Comparison of ENCODE assay signal across 8 cellular contexts in genomic region chr2:109614715-109615636, GRCh38. TPM values are rescaled to one million over a fixed set of nuclear protein-coding genes. Genes with fewer than 3 reads are reported as not detected.
DNase-seq lines count a peak whose midpoint lies in the region; ATAC-seq, FAIRE-seq and TF ChIP-seq lines count a peak whose summit lies in the region.

No MANE protein-coding gene starts in this region.

- H4K8ac ChIP-seq in H1 (ENCODE audit: extremely low read depth, insufficient read depth, low read length), result peak overlapping the region; percentile 89

- no peak for TF ChIP-seq EP300 in H1 (IDR thresholded peaks at IDR 0.05; ENCODE audit: borderline replicate concordance in 1 of 2, low read depth in 2 of 2, low read length in 2 of 2)

- no peak overlapping the region for H3K14ac ChIP-seq in H1 (ENCODE audit: insufficient read length)

- H2AK5ac ChIP-seq in H1 (ENCODE audit: low read depth, low read length), result peak overlapping the region; percentile 71; the same call in 1 of the 2 replicates

- in situ Hi-C loops in G401 (cut with HindIII; ENCODE audit: low sequenced_read_pairs), result no loop called here

- peak overlapping the region; percentile 59 for H3K56ac ChIP-seq in H1 (replicated peaks; ENCODE audit: insufficient read length, low read depth, low read length)

- no peak overlapping the region; the same call in 1 of the 2 replicates for H2AFZ ChIP-seq in H1 (ENCODE audit: low read length)

- peak overlapping the region; percentile 41 for H2BK120ac ChIP-seq in H1 (replicated peaks; ENCODE audit: low read depth, low read length)

- H3K79me1 ChIP-seq in H1 (ENCODE audit: low read depth, low read length), result peaks cover 2% of the 10 kb centered on the region; the same call in 1 of the 2 replicates

- no peak for TF ChIP-seq RAD21 in H1 (IDR thresholded peaks at IDR 0.05 in 1 of 2, conservative IDR thresholded peaks at IDR 0.05 in 1 of 2; ENCODE audit: low read depth in 2 of 2, low read length in 2 of 2)

- peaks cover 5 to 51% of the 10 kb centered on the region in 2 experiments for H3K79me2 ChIP-seq in H1 (ENCODE audit: control insufficient read depth in 1 of 2, insufficient read depth in 2 of 2, low read length in 2 of 2)

- H3K36me3 ChIP-seq in BLaER1 treated with 17β-estradiol and CSF1 and Interleukin-3, amounts not matched to agents 10 nM and 100 nM, result no peaks in the 10 kb centered on the region
- H3K36me3 ChIP-seq in H1 (ENCODE audit: control insufficient read depth in 2 of 4, insufficient read depth in 4 of 4, low read length in 3 of 4) (no peaks in the 10 kb centered on the region), muscle layer of colon (ENCODE audit: insufficient read depth, low read length) (no peaks in the 10 kb centered on the region)

- 0 out of 3 replicates have a peak, but pooled peaks of 1 of the 2 experiments have one; percentile 8 for TF ChIP-seq POLR2A in H1 (IDR thresholded peaks at IDR 0.05; ENCODE audit: control extremely low read depth in 1 of 2, low read depth in 2 of 2, low read length in 2 of 2)

- peaks cover 12% of the 10 kb centered on the region for H3K23me2 ChIP-seq in H1 (ENCODE audit: low read depth, low read length)

- no peak overlapping the region for H3K23ac ChIP-seq in H1 (ENCODE audit: insufficient read length)

- POLR2A ChIA-PET in H1 (lab: Charles Lee; ENCODE audit: partially characterized antibody), result interaction anchor here (0.6 to 4.2 kb wide), 16 partner anchors 8 to 1488 kb away, joined by 3 to 33 read pairs (median 4); no protein-coding TSS in a partner anchor

- H4K20me1 ChIP-seq in BLaER1 treated with 17β-estradiol and CSF1 and Interleukin-3, amounts not matched to agents 10 nM and 100 nM, result peaks cover 0 to 15% (median 0%) of the 10 kb centered on the region in 11 experiments; a peak in 4 of 22 replicates
- peaks cover 0 to 8% of the 10 kb centered on the region in 2 experiments for H4K20me1 ChIP-seq in H1 (replicated peaks in 1 of 2; ENCODE audit: control insufficient read depth in 1 of 2, insufficient read depth in 2 of 2, low read length in 2 of 2)

- CTCF ChIA-PET in H1 (lab: Charles Lee; ENCODE audit: partially characterized antibody), result interaction anchor here (0.5 to 2.8 kb wide), 9 partner anchors 9 to 549 kb away, joined by 3 to 17 read pairs (median 3); no protein-coding TSS in a partner anchor

- peak overlapping the region; percentile 59 to 71 (median 63) for H3K4me3 ChIP-seq in BLaER1 treated with 17β-estradiol and CSF1 and Interleukin-3, amounts not matched to agents 10 nM and 100 nM
- H3K4me3 ChIP-seq in H1 (ENCODE audit: extremely low read depth in 1 of 4, insufficient read depth in 2 of 4, low read depth in 3 of 4, low read length in 4 of 4) (peak overlapping the region; percentile 36 to 97 (median 56)), muscle layer of colon (ENCODE audit: low read depth in 1 of 2, low read length in 2 of 2) (peak overlapping the region; percentile 58 to 71)

- peak overlapping the region; percentile 77 for H3K4ac ChIP-seq in H1 (replicated peaks; ENCODE audit: insufficient read length, low read depth, low read length)

- no peak for DNase-seq in HTR-8/SVneo (ENCODE audit: insufficient read length, low spot score)
- peak in 1 of 2 experiments; percentile 69 for DNase-seq in H1 (ENCODE audit: low read depth in 1 of 2, low spot score in 2 of 2)
- no peak for DNase-seq in HCEC 1CT
- DNase-seq in G401 (ENCODE audit: low spot score), result no peak
- no peak for DNase-seq in GM19240 (ENCODE audit: insufficient read length, low spot score)

- no peak overlapping the region; the same call in 1 of the 2 replicates for H2BK5ac ChIP-seq in H1 (ENCODE audit: low read depth, low read length)

- 4% methylated on average over 55 of the region's 90 CpGs; no CpG with 5 or more reads in 1 of the 2 experiments for WGBS in H1 (ENCODE audit: extremely low coverage in 1 of 2, insufficient coverage in 1 of 2, insufficient read length in 1 of 2, insufficient replicate concordance in 2 of 2, low coverage in 1 of 2, low lambda C conversion rate in 2 of 2, missing lambda C conversion rate in 1 of 2), 2 experiments

- peak overlapping the region; percentile 66 to 81 (median 74) for H3K4me2 ChIP-seq in BLaER1 treated with 17β-estradiol and CSF1 and Interleukin-3, amounts not matched to agents 10 nM and 100 nM
- H3K4me2 ChIP-seq in H1 (ENCODE audit: insufficient read depth in 1 of 2, low read depth in 2 of 2, low read length in 2 of 2), result peak overlapping the region; percentile 93 to 95

- peaks cover 0 to 15% (median 6%) of the 10 kb centered on the region in 10 experiments; a peak in 7 of 20 replicates for H3K4me1 ChIP-seq in BLaER1 treated with 17β-estradiol and CSF1 and Interleukin-3, amounts not matched to agents 10 nM and 100 nM
- H3K4me1 ChIP-seq in H1 (replicated peaks in 1 of 4; ENCODE audit: control insufficient read depth in 3 of 4, insufficient read depth in 4 of 4, low read length in 3 of 4), result peaks cover 0 to 17% (median 9%) of the 10 kb centered on the region in 4 experiments; a peak in 5 of 7 replicates
- H3K4me1 ChIP-seq in muscle layer of colon (ENCODE audit: insufficient read depth, low read length), result peaks cover 38% of the 10 kb centered on the region

- peak overlapping the region; percentile 95 for H2BK12ac ChIP-seq in H1 (ENCODE audit: low read depth, low read length)

- no peak for ATAC-seq in GM21576 (IDR thresholded peaks at IDR 0.05; ENCODE audit: unreplicated experiment)

- H3K27me3 ChIP-seq in BLaER1 treated with 17β-estradiol and CSF1 and Interleukin-3, amounts not matched to agents 10 nM and 100 nM, result peaks cover 30 to 54% (median 49%) of the 10 kb centered on the region in 11 experiments
- H3K27me3 ChIP-seq in H1 (replicated peaks in 1 of 4; ENCODE audit: control insufficient read depth in 3 of 4, extremely low read depth in 1 of 4, insufficient read depth in 3 of 4, low read length in 3 of 4) (peaks cover 0 to 17% (median 11%) of the 10 kb centered on the region in 4 experiments; a peak in 5 of 7 replicates), muscle layer of colon (ENCODE audit: control insufficient read depth in 1 of 2, insufficient read depth in 2 of 2, low read length in 2 of 2) (no peaks in the 10 kb centered on the region)

- peak overlapping the region; percentile 49; the same call in 1 of the 2 replicates for H2BK15ac ChIP-seq in H1 (ENCODE audit: low read length)

- peak overlapping the region; percentile 60 for H4K5ac ChIP-seq in H1 (ENCODE audit: insufficient read length, low read depth, low read length)

- TF ChIP-seq CTCF in H1 (IDR thresholded peaks at IDR 0.05; ENCODE audit: control extremely low read depth in 1 of 3, insufficient read depth in 1 of 3, low read depth in 1 of 3, low read length in 3 of 3), result no peak

- H3K9me3 ChIP-seq in BLaER1 treated with 17β-estradiol and CSF1 and Interleukin-3, amounts not matched to agents 10 nM and 100 nM (replicated peaks in 1 of 11), result peaks cover 24 to 33% (median 29%) of the 10 kb centered on the region in 11 experiments
- H3K9me3 ChIP-seq in H1 (ENCODE audit: insufficient read depth in 2 of 2, low read depth in 1 of 2, low read length in 1 of 2), result no peaks in the 10 kb centered on the region
- no peaks in the 10 kb centered on the region for H3K9me3 ChIP-seq in muscle layer of colon (ENCODE audit: low read length)

- H3K27ac ChIP-seq in BLaER1 treated with 17β-estradiol and CSF1 and Interleukin-3, amounts not matched to agents 10 nM and 100 nM, result peak overlapping the region in 8 of 11 experiments; percentile 38 to 79 (median 64); a peak in 12 of 22 replicates
- H3K27ac ChIP-seq in H1 (ENCODE audit: low read depth, low read length) (no peak overlapping the region; the same call in 1 of the 2 replicates), muscle layer of colon (ENCODE audit: low read depth, low read length) (peak overlapping the region; percentile 75)

- H2BK20ac ChIP-seq in H1 (ENCODE audit: low read length), result no peak overlapping the region

- peak overlapping the region; percentile 95 for H4K91ac ChIP-seq in H1 (replicated peaks; ENCODE audit: insufficient read length, low read length)

- peak overlapping the region; percentile 91 for H3K18ac ChIP-seq in H1 (ENCODE audit: extremely low read depth, low read length)

- peak overlapping the region; percentile 54 to 86 (median 72); a peak in 19 of 22 replicates for H3K9ac ChIP-seq in BLaER1 treated with 17β-estradiol and CSF1 and Interleukin-3, amounts not matched to agents 10 nM and 100 nM
- peak overlapping the region; percentile 36 to 85 (median 56); a peak in 6 of 7 replicates for H3K9ac ChIP-seq in H1 (replicated peaks in 1 of 4; ENCODE audit: extremely low read depth in 1 of 4, low read depth in 3 of 4, low read length in 3 of 4)
- peak overlapping the region; percentile 31 for H3K9ac ChIP-seq in muscle layer of colon (ENCODE audit: low read length)

- FAIRE-seq in HTR-8/SVneo (lab: Jason Lieb, UNC) (peak; percentile 23), H1 (lab: Jason Lieb, UNC) (no peak)

TF ChIP-seq in H1, 55 proteins besides CTCF, POLR2A, EP300 and RAD21 (continues in another document):
- TF ChIP-seq HDAC6 (IDR thresholded peaks at IDR 0.05; ENCODE audit: low read depth, low read length) (no peak), PHF8 (conservative IDR thresholded peaks at IDR 0.05; ENCODE audit: low read depth, low read length) (no peak; the same call in 1 of the 2 replicates)

RNA-seq across cellular contexts. Expression of gene SOWAHC, which starts 0.8 kb away (rescaled TPM):
- 16.8 and 17.8 TPM in 2 replicates for total RNA-seq in H1 (2021; fragmentation: NEBNext Ultra II Directional; extraction: Animal tissue kit (Norgen Biotek cat#: 25700))
- 3.1 and 3.4 TPM in 2 replicates for polyA plus RNA-seq in H1 (2011; rRNA removed)
- 4.8 TPM for polyA plus RNA-seq in H1 (2011; cell fraction: cytosol; rRNA removed)
- 4.1 TPM for polyA plus RNA-seq in H1 (2011; cell fraction: nucleus; rRNA removed)
- polyA plus RNA-seq in H1 (2012, experiment 1 of 2), result 3.9 to 5.6 TPM (median 5.0 TPM) in 4 replicates
- 1.8 TPM for polyA plus RNA-seq in H1 (2012, experiment 2 of 2)
- polyA plus RNA-seq in H1 (2013, experiment 1 of 2), result 11.9 TPM
- polyA plus RNA-seq in H1 (2013, experiment 2 of 2), result 11.0 TPM
- polyA minus RNA-seq in H1 (2011; rRNA and poly(A)+ RNA removed), result 3.2 and 4.2 TPM in 2 replicates
- polyA minus RNA-seq in H1 (2011; cell fraction: cytosol; rRNA and poly(A)+ RNA removed), result 7.4 TPM
- 11.6 TPM for polyA minus RNA-seq in H1 (2011; cell fraction: nucleus; rRNA and poly(A)+ RNA removed)
- 0.06 and 0.34 TPM in 2 replicates for total RNA-seq in G401 (2014; rRNA removed; shearing (Covaris generic))

RNA-seq across cellular contexts. Expression of gene SEPTIN10, which starts 1.2 kb away (rescaled TPM):
- 93.6 and 101 TPM in 2 replicates for total RNA-seq in H1 (2021; fragmentation: NEBNext Ultra II Directional; extraction: Animal tissue kit (Norgen Biotek cat#: 25700))
- 15.3 and 23.7 TPM in 2 replicates for polyA plus RNA-seq in H1 (2011; rRNA removed)
- polyA plus RNA-seq in H1 (2011; cell fraction: cytosol; rRNA removed), result 31.5 TPM
- 28.8 TPM for polyA plus RNA-seq in H1 (2011; cell fraction: nucleus; rRNA removed)
- 40.5 to 62.2 TPM (median 55.7 TPM) in 4 replicates for polyA plus RNA-seq in H1 (2012, experiment 1 of 2)
- polyA plus RNA-seq in H1 (2012, experiment 2 of 2), result 5.6 TPM
- 64.6 TPM for polyA plus RNA-seq in H1 (2013, experiment 1 of 2)
- polyA plus RNA-seq in H1 (2013, experiment 2 of 2), result 62.1 TPM
- polyA minus RNA-seq in H1 (2011; rRNA and poly(A)+ RNA removed), result 44.8 and 77.0 TPM in 2 replicates
- polyA minus RNA-seq in H1 (2011; cell fraction: cytosol; rRNA and poly(A)+ RNA removed), result 61.8 TPM
- polyA minus RNA-seq in H1 (2011; cell fraction: nucleus; rRNA and poly(A)+ RNA removed), result 105 TPM
- total RNA-seq in G401 (2014; rRNA removed; shearing (Covaris generic)), result 6.4 and 12.3 TPM in 2 replicates

Comparison
In these comparisons a context has a peak if more than half of its experiments do, and no peak if none do; other contexts are left out.
1. RNA of gene SOWAHC, which starts 0.8 kb away (total RNA-seq): 16.8 to 17.8 TPM in H1; 0.06 to 0.34 TPM in G401; every median in the first group is over 10 times any median in the second.
2. Peak in every context shown above with its lines, with median percentiles within 50 percentile points of each other: H3K4me3 ChIP-seq and H3K9ac ChIP-seq.